Comparison of ENCODE assay signal across 29 cellular contexts in genomic region chr10:78954009-78954297, GRCh38.
"Had no signal": no experiment of that assay in that cellular context is flagged by ENCODE, and none has a peak within 500 bp of the region (broad histone marks: within the 10 kb centered on the region; RNA-seq: fewer than 3 reads in every experiment).

No MANE protein-coding gene starts in this region.

- H3K36me3 ChIP-seq: ascending aorta, breast epithelium, cardiac muscle cell, colonic mucosa, esophagus squamous epithelium, gastroesophageal sphincter, WERI-Rb-1 had no signal

- H3K9me3 ChIP-seq: ascending aorta, breast epithelium, colonic mucosa, esophagus squamous epithelium, gastroesophageal sphincter had no signal

- H3K4me1 Mint-ChIP-seq: activated B cell treated with CpG ODN at 0.5 μM for 24 hours; activated T-helper 17 cell treated with anti-CD3 and anti-CD28 coated beads, Interleukin-2, amount 50 U/mL, for 72 hours had no signal

- H3K4me1 ChIP-seq: ascending aorta, breast epithelium, colonic mucosa had no signal

- DNase-seq: activated B cell treated with CpG ODN at 0.5 μM for 24 hours; activated CD4-positive, alpha-beta T cell treated with anti-CD3 and anti-CD28 coated beads for 48 hours; activated CD4-positive, alpha-beta T cell treated with anti-CD3 and anti-CD28 coated beads, Interleukin-2, amount 50 U/mL, for 1 hour; activated CD4-positive, alpha-beta T cell treated with anti-CD3 and anti-CD28 coated beads, Interleukin-2, amount 50 U/mL, for 48 hours; activated CD8-positive, alpha-beta memory T cell treated with anti-CD3 and anti-CD28 coated beads for 24 hours; activated CD8-positive, alpha-beta T cell treated with anti-CD3 and anti-CD28 coated beads for 36 hours; activated effector memory CD4-positive, alpha-beta T cell treated with Interleukin-2 at 50 U/mL for 16 hours; activated gamma-delta T cell treated with Interleukin-2 at 50 U/mL for 16 hours; activated naive CD4-positive, alpha-beta T cell treated with anti-CD3 and anti-CD28 coated beads, Interleukin-2, amount 50 U/mL, for 16 hours; activated naive CD4-positive, alpha-beta T cell treated with Interleukin-2 at 50 U/mL for 16 hours; activated T-cell treated with anti-CD3 and anti-CD28 coated beads, Interleukin-2, amount 50 U/mL, for 4 hours; central memory CD4-positive, alpha-beta T cell; cerebellar nuclear complex; colonic mucosa; effector CD8-positive, alpha-beta T cell; esophagus squamous epithelium; foreskin melanocyte; T-helper 17 cell; WERI-Rb-1 had no signal

- ATAC-seq: activated CD4-positive, CD25-positive, alpha-beta regulatory T cell treated with anti-CD3 and anti-CD28 coated beads, Interleukin-2, amount 50 U/mL, for 24 hours; activated T-cell treated with anti-CD3 and anti-CD28 coated beads, Interleukin-2, amount 50 U/mL, for 4 hours; gastroesophageal sphincter; T-helper 17 cell had no signal

- H3K4me3 Mint-ChIP-seq: activated B cell treated with CpG ODN at 0.5 μM for 24 hours; activated CD8-positive, alpha-beta T cell treated with anti-CD3 and anti-CD28 coated beads for 36 hours; activated naive CD8-positive, alpha-beta T cell; activated T-cell treated with anti-CD3 and anti-CD28 coated beads, Interleukin-2, amount 50 U/mL, for 4 hours; activated T-helper 17 cell treated with anti-CD3 and anti-CD28 coated beads, Interleukin-2, amount 50 U/mL, for 72 hours; brain; T-helper 17 cell; T-helper 2 cell treated with Interferon-gamma antibody and Interleukin-4, amounts not matched to agents 5 μg/mL and 100 μg/mL, for 36 hours had no signal

- H3K9me3 Mint-ChIP-seq: activated B cell treated with CpG ODN at 0.5 μM for 24 hours; activated CD8-positive, alpha-beta T cell treated with anti-CD3 and anti-CD28 coated beads for 36 hours; activated T-cell treated with anti-CD3 and anti-CD28 coated beads, Interleukin-2, amount 50 U/mL, for 4 hours; activated T-helper 17 cell treated with anti-CD3 and anti-CD28 coated beads, Interleukin-2, amount 50 U/mL, for 72 hours; T-helper 2 cell treated with Interferon-gamma antibody and Interleukin-4, amounts not matched to agents 5 μg/mL and 100 μg/mL, for 36 hours had no signal

- H3K27ac ChIP-seq: ascending aorta, cardiac muscle cell, colonic mucosa, epithelial cell of prostate, WERI-Rb-1 had no signal

- H3K36me3 Mint-ChIP-seq: activated naive CD8-positive, alpha-beta T cell; brain had no signal

- H3K27ac Mint-ChIP-seq: activated B cell treated with CpG ODN at 0.5 μM for 24 hours; activated CD8-positive, alpha-beta T cell treated with anti-CD3 and anti-CD28 coated beads for 36 hours; activated naive CD8-positive, alpha-beta T cell; activated T-helper 17 cell treated with anti-CD3 and anti-CD28 coated beads, Interleukin-2, amount 50 U/mL, for 72 hours; T-helper 17 cell; T-helper 2 cell treated with Interferon-gamma antibody and Interleukin-4, amounts not matched to agents 5 μg/mL and 100 μg/mL, for 36 hours had no signal

- H3K27me3 Mint-ChIP-seq: activated CD8-positive, alpha-beta T cell treated with anti-CD3 and anti-CD28 coated beads for 36 hours; activated naive CD8-positive, alpha-beta T cell; activated T-helper 17 cell treated with anti-CD3 and anti-CD28 coated beads, Interleukin-2, amount 50 U/mL, for 72 hours; brain had no signal

- H3K27me3 ChIP-seq: ascending aorta, breast epithelium, cardiac muscle cell, colonic mucosa, esophagus squamous epithelium, gastroesophageal sphincter had no signal

- H3K4me3 ChIP-seq: ascending aorta, breast epithelium, cardiac muscle cell, colonic mucosa, esophagus squamous epithelium, gastroesophageal sphincter had no signal
